ENCODE assay signal across 2 cellular contexts in genomic region chr3:48441940-48442339, GRCh38.
TF ChIP-seq lines count a peak whose summit lies in the region.

No MANE protein-coding gene starts in this region.

TF ChIP-seq in IMR-90, 13 proteins besides CTCF, POLR2A, EP300 and RAD21:
- no peak for TF ChIP-seq MAZ (IDR thresholded peaks at IDR 0.05; ENCODE audit: borderline replicate concordance, low read depth, low read length)
- TF ChIP-seq RCOR1 (IDR thresholded peaks at IDR 0.05; ENCODE audit: insufficient replicate concordance, low read length): no peak
- TF ChIP-seq RFX5 (IDR thresholded peaks at IDR 0.05; ENCODE audit: low read depth, low read length): no peak
- no peak for TF ChIP-seq MXI1 (IDR thresholded peaks at IDR 0.05; ENCODE audit: borderline replicate concordance, low read depth, low read length)
- TF ChIP-seq SMC3 (IDR thresholded peaks at IDR 0.05; ENCODE audit: low read depth, low read length): no peak
- TF ChIP-seq MAFK (IDR thresholded peaks at IDR 0.05; ENCODE audit: low read depth, low read length): no peak
- TF ChIP-seq ELK1 (IDR thresholded peaks at IDR 0.05; ENCODE audit: borderline replicate concordance, low read depth, low read length): no peak
- TF ChIP-seq CHD1 (IDR thresholded peaks at IDR 0.05; ENCODE audit: low read depth, low read length): no peak
- TF ChIP-seq FOS (IDR thresholded peaks at IDR 0.05; ENCODE audit: low read depth, low read length): no peak
- no peak for TF ChIP-seq CEBPB (IDR thresholded peaks at IDR 0.05; ENCODE audit: low read depth, low read length)
- TF ChIP-seq BHLHE40 (IDR thresholded peaks at IDR 0.05; ENCODE audit: low read depth, low read length): no peak
- no peak for TF ChIP-seq NFE2L2 (IDR thresholded peaks at IDR 0.05; ENCODE audit: low read depth, low read length)
- TF ChIP-seq USF2 (IDR thresholded peaks at IDR 0.05; ENCODE audit: low read depth, low read length): no peak

TF ChIP-seq in GM12878, 131 proteins besides CTCF, POLR2A, EP300 and RAD21:
- no peak for TF ChIP-seq CBFB (IDR thresholded peaks at IDR 0.05; ENCODE audit: low read depth)
- TF ChIP-seq HSF1 (IDR thresholded peaks at IDR 0.05; ENCODE audit: low read depth, low read length): no peak
- TF ChIP-seq SUZ12 (IDR thresholded peaks at IDR 0.05; ENCODE audit: unreplicated experiment): no peak
- no peak for TF ChIP-seq FOXK2 (IDR thresholded peaks at IDR 0.05)
